13 cellular contexts compared by ENCODE assay signal in the genomic region with DNA sequence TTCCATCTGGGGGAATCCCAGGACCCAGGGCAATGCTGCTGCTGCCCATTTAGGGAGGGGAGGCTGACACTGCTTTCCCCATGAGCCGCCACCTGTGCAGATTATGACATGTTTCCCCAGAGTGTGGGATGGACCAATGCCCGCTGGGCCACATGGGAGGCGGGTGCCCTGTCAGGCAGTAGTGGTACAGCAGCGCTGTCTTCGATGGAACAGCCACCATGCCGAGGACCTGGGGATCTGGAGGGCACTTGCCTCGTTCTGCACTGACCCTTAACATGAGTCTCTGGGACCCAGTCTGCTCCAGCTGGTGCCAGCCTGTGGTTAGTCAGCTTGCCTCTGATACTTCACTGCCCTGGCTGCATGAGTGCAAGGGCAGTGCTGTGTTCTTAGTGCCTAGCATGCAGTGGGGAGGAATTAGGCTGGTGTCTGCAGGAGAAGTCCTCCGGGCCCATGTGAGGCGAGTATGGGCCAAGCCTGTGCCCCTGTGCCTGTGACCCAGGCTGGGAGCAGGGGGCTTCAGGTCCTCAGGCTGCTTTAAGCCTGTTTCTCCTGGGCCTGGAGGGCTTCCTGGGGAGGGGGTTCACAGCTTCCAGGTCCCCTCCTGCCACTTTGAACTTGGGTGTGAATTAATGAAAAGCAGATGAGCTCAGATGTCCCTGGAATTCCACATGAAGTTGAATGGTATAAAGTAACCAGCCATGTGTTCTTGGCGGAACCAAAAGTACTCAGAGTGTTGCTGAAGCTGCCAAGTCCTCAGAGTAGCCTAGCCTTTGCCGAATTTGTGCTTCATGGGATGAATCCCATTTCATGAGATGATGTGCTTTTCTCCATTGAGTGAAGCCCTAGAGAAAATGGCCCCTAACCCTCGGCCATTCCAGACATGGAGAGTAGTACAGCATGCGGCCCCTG. TPM values are rescaled to one million over a fixed set of nuclear protein-coding genes. Genes with fewer than 3 reads are reported as not detected.
DNase-seq lines count a peak whose midpoint lies in the region; ATAC-seq and TF ChIP-seq lines count a peak whose summit lies in the region.
"Had no signal": no experiment of that assay in that cellular context is flagged by ENCODE, and none has a peak within 500 bp of the region (broad histone marks: within the 10 kb centered on the region; RNA-seq: fewer than 3 reads in every experiment).

No MANE protein-coding gene starts in this region.

- peaks cover 0 to 1% of the 10 kb centered on the region in 2 donors for H3K9me3 ChIP-seq in lung (ENCODE audit: control insufficient read depth in 2 of 2, insufficient read depth in 1 of 2, low read length in 1 of 2)
- no peaks in the 10 kb centered on the region for H3K9me3 ChIP-seq in tibial nerve
- no peaks in the 10 kb centered on the region for H3K9me3 ChIP-seq in tibial artery
- H3K9me3 ChIP-seq: thoracic aorta had no signal

- no peaks in the 10 kb centered on the region for H3K27me3 Mint-ChIP-seq in activated naive CD4-positive, alpha-beta T cell treated with anti-CD3 and anti-CD28 coated beads, Interleukin-2, amount 10 ng/mL, durations not matched to agents 7 days and 5 days
- no peaks in the 10 kb centered on the region for H3K27me3 Mint-ChIP-seq in activated naive CD8-positive, alpha-beta T cell
- H3K27me3 Mint-ChIP-seq: dendritic cell treated with granulocyte-macrophage colony-stimulating factor and Interleukin-4, amounts not matched to agents 40 ng/mL and 50 ng/mL, for 4 days had no signal

- DNase-seq in activated naive CD4-positive, alpha-beta T cell treated with anti-CD3 and anti-CD28 coated beads, Interleukin-2, amount 10 ng/mL, durations not matched to agents 7 days and 5 days, result peak; percentile 16
- no peak for DNase-seq in activated naive CD4-positive, alpha-beta T cell (lab: John Stamatoyannopoulos, UW)
- no peak for DNase-seq in lung (ENCODE audit: low spot score)
- no peak for DNase-seq in tibial nerve (ENCODE audit: low spot score in 2 of 2)
- DNase-seq in NCI-H524 (lab: John Stamatoyannopoulos, UW), result no peak
- DNase-seq in tibial artery, result no peak
- DNase-seq in NCI-H2171 treated with DMSO at 0.1 percent for 48 hours (lab: John Stamatoyannopoulos, UW), result no peak
- DNase-seq: activated effector memory CD4-positive, alpha-beta T cell treated with Interleukin-2 at 50 U/mL for 16 hours; GF-D8; stimulated activated CD4-positive, alpha-beta T cell treated with anti-CD3 and anti-CD28 coated beads, Interleukin-4, amount 100 ng/mL, for 4 hours had no signal

- H3K36me3 ChIP-seq in lung (ENCODE audit: control insufficient read depth in 2 of 2, insufficient read depth in 2 of 2, low read length in 2 of 2) (peaks cover 0 to 11% of the 10 kb centered on the region in 2 donors), tibial nerve (peaks cover 0 to 14% (median 0%) of the 10 kb centered on the region in 3 donors), tibial artery (peaks cover 0 to 10% (median 0%) of the 10 kb centered on the region in 3 donors)
- H3K36me3 ChIP-seq: thoracic aorta had no signal

- TF ChIP-seq POLR2A in tibial nerve (IDR thresholded peaks at IDR 0.05), result no peak

- peaks cover 100% of the 10 kb centered on the region for H3K4me1 Mint-ChIP-seq in activated naive CD4-positive, alpha-beta T cell treated with anti-CD3 and anti-CD28 coated beads, Interleukin-2, amount 10 ng/mL, durations not matched to agents 7 days and 5 days
- H3K4me1 Mint-ChIP-seq in activated naive CD8-positive, alpha-beta T cell (ENCODE audit: low read depth), result peaks cover 94% of the 10 kb centered on the region

- H3K4me1 ChIP-seq in lung (ENCODE audit: control insufficient read depth in 2 of 2, insufficient read depth in 2 of 2, low read length in 2 of 2) (peaks cover 39 to 79% of the 10 kb centered on the region in 2 donors), tibial nerve (peaks cover 3 to 100% (median 86%) of the 10 kb centered on the region in 4 donors), tibial artery (peaks cover 15 to 84% (median 58%) of the 10 kb centered on the region in 4 donors)

- no peak for ATAC-seq in lung (ENCODE audit: insufficient read depth, low FRiP score)

- no peaks in the 10 kb centered on the region for H3K9me3 Mint-ChIP-seq in activated naive CD4-positive, alpha-beta T cell treated with anti-CD3 and anti-CD28 coated beads, Interleukin-2, amount 10 ng/mL, durations not matched to agents 7 days and 5 days
- no peaks in the 10 kb centered on the region for H3K9me3 Mint-ChIP-seq in activated naive CD8-positive, alpha-beta T cell (ENCODE audit: low read depth)
- H3K9me3 Mint-ChIP-seq: dendritic cell treated with granulocyte-macrophage colony-stimulating factor and Interleukin-4, amounts not matched to agents 40 ng/mL and 50 ng/mL, for 4 days had no signal

- H3K27ac Mint-ChIP-seq in activated naive CD4-positive, alpha-beta T cell treated with anti-CD3 and anti-CD28 coated beads, Interleukin-2, amount 10 ng/mL, durations not matched to agents 7 days and 5 days, result peak overlapping the region; percentile 99
- H3K27ac Mint-ChIP-seq in activated naive CD8-positive, alpha-beta T cell, result peak overlapping the region; percentile 99
- H3K27ac Mint-ChIP-seq: dendritic cell treated with granulocyte-macrophage colony-stimulating factor and Interleukin-4, amounts not matched to agents 40 ng/mL and 50 ng/mL, for 4 days had no signal

- peaks cover 55% of the 10 kb centered on the region for H3K36me3 Mint-ChIP-seq in activated naive CD4-positive, alpha-beta T cell treated with anti-CD3 and anti-CD28 coated beads, Interleukin-2, amount 10 ng/mL, durations not matched to agents 7 days and 5 days
- no peaks in the 10 kb centered on the region for H3K36me3 Mint-ChIP-seq in activated naive CD8-positive, alpha-beta T cell

- intact Hi-C loops in tibial artery (cut with DNase I; ENCODE audit: low total_unique reads), result no loop called here

- 88 to 89% methylated on average over 13 of the region's 13 CpGs for WGBS in lung, 2 donors
- WGBS in tibial nerve, 2 donors, result 79 to 84% methylated on average over 13 of the region's 13 CpGs

- CTCF ChIA-PET in activated naive CD4-positive, alpha-beta T cell treated with anti-CD3 and anti-CD28 coated beads, Interleukin-2, amount 10 ng/mL, durations not matched to agents 7 days and 5 days (lab: Charles Lee), result interaction anchor here (0.8 to 4.2 kb wide), 4 partner anchors 13 to 135 kb away, joined by 3 to 21 read pairs (median 7); no protein-coding TSS in a partner anchor

- H3K27ac ChIP-seq in lung (ENCODE audit: low read depth in 1 of 2, low read length in 1 of 2) (peak overlapping the region; percentile 57 to 64), tibial nerve (peak overlapping the region; percentile 21 to 100 (median 60)), tibial artery (no peak overlapping the region)
- H3K27ac ChIP-seq: thoracic aorta had no signal

- H3K4me3 ChIP-seq in lung, result no peak overlapping the region
- H3K4me3 ChIP-seq in tibial nerve, result no peak overlapping the region
- no peak overlapping the region for H3K4me3 ChIP-seq in tibial artery
- H3K4me3 ChIP-seq: thoracic aorta had no signal

- TF ChIP-seq EP300 in tibial nerve (IDR thresholded peaks at IDR 0.05), result peak in 1 of 2 donors; percentile 53

- no peaks in the 10 kb centered on the region for H3K27me3 ChIP-seq in lung (ENCODE audit: control insufficient read depth, insufficient read depth)
- H3K27me3 ChIP-seq in tibial nerve, result no peaks in the 10 kb centered on the region
- H3K27me3 ChIP-seq in tibial artery, result no peaks in the 10 kb centered on the region

- TF ChIP-seq CTCF in lung (IDR thresholded peaks at IDR 0.05; ENCODE audit: control extremely low read depth, extremely low read depth), result no peak
- no peak for TF ChIP-seq CTCF in tibial nerve (IDR thresholded peaks at IDR 0.05)
- TF ChIP-seq CTCF in tibial artery (IDR thresholded peaks at IDR 0.05), result no peak

- H3K4me3 Mint-ChIP-seq in activated naive CD4-positive, alpha-beta T cell treated with anti-CD3 and anti-CD28 coated beads, Interleukin-2, amount 10 ng/mL, durations not matched to agents 7 days and 5 days, result no peak overlapping the region
- peak overlapping the region; percentile 56 for H3K4me3 Mint-ChIP-seq in activated naive CD8-positive, alpha-beta T cell
- H3K4me3 Mint-ChIP-seq: dendritic cell treated with granulocyte-macrophage colony-stimulating factor and Interleukin-4, amounts not matched to agents 40 ng/mL and 50 ng/mL, for 4 days had no signal

RNA-seq across cellular contexts. Expression of a gene that starts 22.9 kb away (rescaled TPM):
- total RNA-seq in lung, result 100 to 1,000 TPM in 1 of 2 donors, 10 to 100 TPM in 1; 38.3 to 157 TPM
- 10 to 100 TPM; 47.1 to 63.2 TPM for polyA plus RNA-seq in lung
- 10 to 100 TPM; 61.2 to 77.9 (median 75.1) TPM for total RNA-seq in tibial nerve

Comparison
In these comparisons a context has a peak if more than half of its experiments do, and no peak if none do; other contexts are left out.
1. H3K27ac ChIP-seq: peak in lung (2 of 2) and tibial nerve (4 of 4); none in tibial artery (0 of 2).